Comparison of ENCODE assay signal across 9 cellular contexts in the genomic region with DNA sequence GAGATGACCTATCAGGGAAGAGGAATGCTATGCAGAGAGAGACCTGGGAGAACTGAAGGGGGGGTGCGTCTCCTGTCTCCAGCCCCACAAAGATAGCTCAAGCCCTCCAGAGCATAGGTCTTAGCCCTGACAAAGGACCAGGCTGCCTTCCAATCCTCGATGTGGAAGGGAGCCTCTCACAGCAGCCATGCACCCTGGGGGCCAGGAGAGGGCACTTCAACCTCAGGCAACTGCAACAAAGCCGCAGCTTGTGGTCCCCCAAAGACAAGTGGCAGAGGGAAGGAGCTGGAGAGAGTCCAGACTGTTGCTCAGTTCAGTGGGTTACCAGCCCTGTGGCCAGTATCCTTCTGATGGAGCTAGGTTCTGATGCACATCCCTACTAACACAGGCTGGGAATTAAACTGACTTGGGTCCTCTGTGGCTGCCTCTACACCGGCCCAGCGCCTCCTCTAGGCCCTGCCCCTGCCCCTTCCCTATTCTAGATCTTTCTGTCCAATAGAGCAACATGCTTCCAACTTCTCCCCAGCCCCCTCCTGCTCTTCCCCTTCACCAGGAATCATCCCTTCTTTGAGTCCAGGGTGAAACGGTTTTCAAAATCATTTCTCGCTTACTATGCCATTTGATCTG.
DNase-seq lines count a peak whose midpoint lies in the region; ATAC-seq, FAIRE-seq and TF ChIP-seq lines count a peak whose summit lies in the region.
"Had no signal": no experiment of that assay in that cellular context is flagged by ENCODE, and none has a peak within 500 bp of the region (broad histone marks: within the 10 kb centered on the region; RNA-seq: fewer than 3 reads in every experiment).

No MANE protein-coding gene starts in this region.

- no peak for ATAC-seq in HG03108 (IDR thresholded peaks at IDR 0.05; ENCODE audit: unreplicated experiment)

- peaks cover 14% of the 10 kb centered on the region for H3K27me3 Mint-ChIP-seq in Caco-2 (ENCODE audit: insufficient read depth, unreplicated experiment)

- POLR2A ChIA-PET in Caco-2 (lab: Charles Lee): no interaction called here

- no peaks in the 10 kb centered on the region for H3K9me3 ChIP-seq in Caco-2
- H3K9me3 ChIP-seq: neutrophil had no signal

- H3K27me3 ChIP-seq in Caco-2 (replicated peaks; ENCODE audit: control insufficient read depth, insufficient read depth, low read length): no peaks in the 10 kb centered on the region; the same call in none of the 2 replicates
- no peaks in the 10 kb centered on the region for H3K27me3 ChIP-seq in bronchial epithelial cell (ENCODE audit: control insufficient read depth, insufficient read depth, low read length)
- H3K27me3 ChIP-seq: neutrophil had no signal

- H3K36me3 ChIP-seq in Caco-2 (ENCODE audit: control insufficient read depth, insufficient read depth, low read length) (no peaks in the 10 kb centered on the region), bronchial epithelial cell (ENCODE audit: control insufficient read depth, insufficient read depth, low read length) (no peaks in the 10 kb centered on the region)
- H3K36me3 ChIP-seq: neutrophil had no signal

- intact Hi-C loops in Caco-2 (cut with micrococcal nuclease; ENCODE audit: unreplicated experiment): loop anchor here (1.0 kb wide), 5 partner anchors 108 to 344 kb away; no protein-coding TSS in a partner anchor

- no peaks in the 10 kb centered on the region for H3K9me3 Mint-ChIP-seq in Caco-2 (ENCODE audit: unreplicated experiment)

- no peak overlapping the region for H3K4me3 Mint-ChIP-seq in Caco-2 (ENCODE audit: unreplicated experiment)

- DNase-seq in Caco-2: peak; percentile 65
- DNase-seq in GM19239 (ENCODE audit: insufficient read length, low spot score): peak; percentile 35
- peak; percentile 71 for DNase-seq in HuH-7 (ENCODE audit: low spot score)
- DNase-seq in NK-92 (lab: John Stamatoyannopoulos, UW; ENCODE audit: unreplicated experiment): peak; percentile 34
- DNase-seq in bronchial epithelial cell (ENCODE audit: low read depth): peak; percentile 57
- DNase-seq in kidney tubule cell (ENCODE audit: low spot score): peak; percentile 68
- DNase-seq in substantia nigra (lab: John Stamatoyannopoulos, UW): peak in 48 of 49 donors; percentile 5 to 80 (median 60)

- H3K27ac Mint-ChIP-seq in Caco-2 (ENCODE audit: unreplicated experiment): no peak overlapping the region

- no TSS peak for BruUV-seq in Caco-2 (replicated peaks; lab: Mats Ljungman, UMichigan)

- TF ChIP-seq CTCF in Caco-2 (IDR thresholded peaks at IDR 0.05; ENCODE audit: insufficient read depth in 1 of 2, low read depth in 1 of 2, low read length in 1 of 2, severe bottlenecking in 1 of 2, unreplicated experiment in 1 of 2) (peak; percentile 58 to 81), bronchial epithelial cell (IDR thresholded peaks at IDR 0.05; ENCODE audit: insufficient read depth, low read length, severe bottlenecking) (peak; percentile 88)

- no peak overlapping the region for H3K27ac ChIP-seq in substantia nigra (ENCODE audit: low read depth, low read length, poor library complexity, severe bottlenecking)
- H3K27ac ChIP-seq: neutrophil had no signal

- H3K4me1 Mint-ChIP-seq in Caco-2 (ENCODE audit: low read depth, unreplicated experiment): no peaks in the 10 kb centered on the region

- FAIRE-seq in GM19239 (lab: Jason Lieb, UNC) (no peak), bronchial epithelial cell (lab: Jason Lieb, UNC) (peak; percentile 13)

- H3K36me3 Mint-ChIP-seq in Caco-2 (ENCODE audit: insufficient read depth, unreplicated experiment): no peaks in the 10 kb centered on the region

- H3K4me3 ChIP-seq in Caco-2 (ENCODE audit: low read depth, low read length) (no peak overlapping the region), bronchial epithelial cell (ENCODE audit: low read depth, low read length) (no peak overlapping the region)

- no peaks in the 10 kb centered on the region for H3K4me1 ChIP-seq in Caco-2

- CTCF ChIA-PET in Caco-2 (lab: Charles Lee): interaction anchor here (0.6 to 1.3 kb wide), 11 partner anchors 17 to 590 kb away, joined by 3 to 33 read pairs (median 4); no protein-coding TSS in a partner anchor
